Comparison of ENCODE assay signal across 8 cellular contexts in genomic region chr5:134554319-134555222, GRCh38. TPM values are rescaled to one million over a fixed set of nuclear protein-coding genes. Genes with fewer than 3 reads are reported as not detected.
A peak's percentile ranks its signal among the peaks of the same experiment; 100 is the strongest.
DNase-seq lines count a peak whose midpoint lies in the region; ATAC-seq and TF ChIP-seq lines count a peak whose summit lies in the region.

No MANE protein-coding gene starts in this region.

- H3K27ac Mint-ChIP-seq in activated B cell treated with CpG ODN at 0.5 μM for 24 hours = peak overlapping the region; percentile 98
- peak overlapping the region; percentile 92 to 94 for H3K27ac Mint-ChIP-seq in natural killer cell

- H3K4me1 ChIP-seq in A673 (ENCODE audit: insufficient read depth, low read length, poor library complexity, severe bottlenecking) = no peaks in the 10 kb centered on the region
- H3K4me1 ChIP-seq in effector memory CD4-positive, alpha-beta T cell (ENCODE audit: control insufficient read depth, insufficient read depth, low read length, poor library complexity, severe bottlenecking) = peaks cover 31% of the 10 kb centered on the region
- peaks cover 15 to 27% (median 19%) of the 10 kb centered on the region in 4 donors for H3K4me1 ChIP-seq in transverse colon

- H3K27me3 Mint-ChIP-seq in activated B cell treated with CpG ODN at 0.5 μM for 24 hours = no peaks in the 10 kb centered on the region
- H3K27me3 Mint-ChIP-seq in natural killer cell (ENCODE audit: low read depth in 2 of 2) = no peaks in the 10 kb centered on the region

- peaks cover 72% of the 10 kb centered on the region for H3K4me1 Mint-ChIP-seq in activated B cell treated with CpG ODN at 0.5 μM for 24 hours
- H3K4me1 Mint-ChIP-seq in natural killer cell = peaks cover 46 to 51% of the 10 kb centered on the region in 2 donors

- no peaks in the 10 kb centered on the region for H3K9me3 Mint-ChIP-seq in activated B cell treated with CpG ODN at 0.5 μM for 24 hours
- H3K9me3 Mint-ChIP-seq in natural killer cell = no peaks in the 10 kb centered on the region

- in situ Hi-C loops in transverse colon (cut with MboI; ENCODE audit: low pct_ligation_motif_present in 1 of 4, low pct_unique_long_range_greater_than_20kb in 1 of 4, low sequenced_read_pairs in 3 of 4) = loop anchor here in 1 of 4 donors (25.0 kb wide), 1 partner anchor 367 kb away; the partner anchor contains the start of gene SKP1

- TF ChIP-seq CTCF in A673 (conservative IDR thresholded peaks at IDR 0.05; ENCODE audit: low read depth, low read length) (no peak), activated B cell treated with CpG ODN at 0.5 μM for 24 hours (IDR thresholded peaks at IDR 0.05) (no peak), natural killer cell (IDR thresholded peaks at IDR 0.05) (no peak), transverse colon (IDR thresholded peaks at IDR 0.05) (peak in 1 of 5 experiments; percentile 12)

- TF ChIP-seq EP300 in transverse colon (IDR thresholded peaks at IDR 0.05; ENCODE audit: low read depth) = peak; percentile 71

- H3K27ac ChIP-seq in A673 (ENCODE audit: low read depth, low read length, poor library complexity, severe bottlenecking) = no peak overlapping the region
- H3K27ac ChIP-seq in effector memory CD4-positive, alpha-beta T cell (ENCODE audit: insufficient read depth, low read length, poor library complexity, severe bottlenecking) = peak overlapping the region; percentile 89
- peak overlapping the region; percentile 20 to 60 (median 40) for H3K27ac ChIP-seq in transverse colon

- CTCF ChIA-PET in A673 (lab: Charles Lee) = interaction anchor here (0.6 kb wide), 1 partner anchor 52 kb away, joined by 3 read pairs; no protein-coding TSS in a partner anchor
- CTCF ChIA-PET in activated B cell treated with CpG ODN at 0.5 μM for 24 hours (lab: Charles Lee) = interaction anchor here (1.0 to 3.8 kb wide), 6 partner anchors 12 to 143 kb away, joined by 3 to 59 read pairs (median 10); partner anchors contain the start of genes CDKN2AIPNL and JADE2

- H3K4me3 Mint-ChIP-seq in activated B cell treated with CpG ODN at 0.5 μM for 24 hours = peak overlapping the region; percentile 75
- no peak overlapping the region for H3K4me3 Mint-ChIP-seq in natural killer cell

- H3K4me3 ChIP-seq in A673 (ENCODE audit: low read depth, low read length, poor library complexity, severe bottlenecking) = no peak overlapping the region
- no peak overlapping the region for H3K4me3 ChIP-seq in effector memory CD4-positive, alpha-beta T cell (ENCODE audit: insufficient read depth, low read depth, low read length, poor library complexity, severe bottlenecking)
- no peak overlapping the region for H3K4me3 ChIP-seq in transverse colon

- H3K36me3 ChIP-seq in A673 (ENCODE audit: insufficient read depth, low read length, poor library complexity, severe bottlenecking) (no peaks in the 10 kb centered on the region), transverse colon (peaks cover 0 to 5% (median 0%) of the 10 kb centered on the region in 4 donors)
- peaks cover 40% of the 10 kb centered on the region for H3K36me3 ChIP-seq in effector memory CD4-positive, alpha-beta T cell (ENCODE audit: control insufficient read depth, insufficient read depth, low read length)

- POLR2A ChIA-PET in A673 (lab: Charles Lee; ENCODE audit: low non-redundant PET) (no interaction called here), activated B cell treated with CpG ODN at 0.5 μM for 24 hours (lab: Charles Lee) (interaction anchor here (0.6 to 22.4 kb wide), 19 partner anchors 11 to 377 kb away, joined by 3 to 763 read pairs (median 8); partner anchors contain the start of genes CDKL3, CDKN2AIPNL, JADE2 and PPP2CA)

- no peak for TF ChIP-seq POLR2A in transverse colon (IDR thresholded peaks at IDR 0.05)

- 30% methylated on average over 15 of the region's 15 CpGs; no CpG with 5 or more reads in 1 of the 2 donors for WGBS in transverse colon (ENCODE audit: low coverage in 1 of 2), 2 donors

- H3K36me3 Mint-ChIP-seq in activated B cell treated with CpG ODN at 0.5 μM for 24 hours (ENCODE audit: low read depth) (peaks cover 71% of the 10 kb centered on the region), natural killer cell (no peaks in the 10 kb centered on the region)

- H3K27me3 ChIP-seq in A673 (replicated peaks; ENCODE audit: insufficient read depth, low read depth, low read length, poor library complexity) (no peaks in the 10 kb centered on the region), transverse colon (no peaks in the 10 kb centered on the region)
- no peaks in the 10 kb centered on the region for H3K27me3 ChIP-seq in effector memory CD4-positive, alpha-beta T cell (replicated peaks; ENCODE audit: control insufficient read depth, insufficient read depth, low read length, poor library complexity, severe bottlenecking)

- H3K9me3 ChIP-seq in A673 (ENCODE audit: low read depth, low read length, poor library complexity, severe bottlenecking) (no peaks in the 10 kb centered on the region), transverse colon (no peaks in the 10 kb centered on the region)
- no peaks in the 10 kb centered on the region for H3K9me3 ChIP-seq in effector memory CD4-positive, alpha-beta T cell (ENCODE audit: control insufficient read depth, low read length)

- no TSS peak for BruUV-seq in A673 (replicated peaks; lab: Mats Ljungman, UMichigan)

- intact Hi-C loops in A673 (cut with micrococcal nuclease; ENCODE audit: unreplicated experiment) = no loop called here
- intact Hi-C loops in activated B cell treated with CpG ODN at 0.5 μM for 24 hours (cut with micrococcal nuclease) = loop anchor here (1.0 to 2.0 kb wide), 6 partner anchors 10 to 183 kb away; partner anchors contain the start of genes SEC24A and UBE2B
- intact Hi-C loops in natural killer cell (cut with micrococcal nuclease) = no loop called here
- intact Hi-C loops in transverse colon (cut with DNase I; ENCODE audit: low total_unique reads) = no loop called here

- peak; percentile 38 for ATAC-seq in GM18870 (IDR thresholded peaks at IDR 0.05; ENCODE audit: unreplicated experiment)
- peak; percentile 52 for ATAC-seq in HG03354 (IDR thresholded peaks at IDR 0.05; ENCODE audit: poor library complexity, severe bottlenecking, unreplicated experiment)
- ATAC-seq in activated B cell treated with CpG ODN at 0.5 μM for 24 hours (ENCODE audit: low read depth) = peak; percentile 58
- ATAC-seq in natural killer cell = peak; percentile 34 to 60 (median 38)

- DNase-seq in A673 (ENCODE audit: low spot score) (peak; percentile 35), activated B cell treated with CpG ODN at 0.5 μM for 24 hours (peak; percentile 60), natural killer cell (peak; percentile 28), transverse colon (peak; percentile 44), NCI-H82 treated with DMSO at 0.1 percent for 48 hours (lab: John Stamatoyannopoulos, UW; ENCODE audit: unreplicated experiment) (no peak)
- DNase-seq in effector memory CD4-positive, alpha-beta T cell = peak; percentile 53 to 56 (median 54)

RNA-seq across cellular contexts. Expression of gene JADE2, which starts 29.1 kb away (rescaled TPM):
- 15.8 and 18.4 TPM in 2 replicates for total RNA-seq in A673 (2021)
- 218 and 225 TPM in 2 replicates for total RNA-seq in activated B cell treated with CpG ODN at 0.5 μM for 24 hours
- 100 to 1,000 TPM; 130 to 174 (median 173) TPM for total RNA-seq in natural killer cell
- total RNA-seq in transverse colon = 10 to 100 TPM; 36.6 to 50.1 (median 41.4) TPM
